Comparison of ENCODE assay signal across 2 cellular contexts in the genomic region with DNA sequence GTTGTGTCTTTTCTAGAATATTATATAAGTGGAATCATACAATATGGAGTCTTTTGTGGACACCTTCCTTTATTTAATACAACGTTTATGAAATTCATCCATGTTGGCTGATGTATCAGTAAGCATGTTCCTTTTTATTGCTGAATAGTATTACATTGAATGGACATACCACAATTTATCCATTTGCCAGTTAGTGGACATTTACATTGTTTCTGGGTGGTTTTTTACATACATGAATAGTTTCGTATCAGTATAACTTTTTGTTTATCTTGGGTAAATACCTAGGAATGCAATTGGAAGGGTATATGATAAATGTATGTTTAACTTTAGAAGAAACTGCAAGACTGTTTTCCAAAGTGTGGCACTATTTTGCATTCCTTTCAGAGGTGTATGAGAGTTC.
TF ChIP-seq lines count a peak whose summit lies in the region.

No MANE protein-coding gene starts in this region.

TF ChIP-seq in SK-N-SH, 30 proteins besides CTCF, POLR2A, EP300 and RAD21 (continued from another document):
- TF ChIP-seq, protein P1, sequence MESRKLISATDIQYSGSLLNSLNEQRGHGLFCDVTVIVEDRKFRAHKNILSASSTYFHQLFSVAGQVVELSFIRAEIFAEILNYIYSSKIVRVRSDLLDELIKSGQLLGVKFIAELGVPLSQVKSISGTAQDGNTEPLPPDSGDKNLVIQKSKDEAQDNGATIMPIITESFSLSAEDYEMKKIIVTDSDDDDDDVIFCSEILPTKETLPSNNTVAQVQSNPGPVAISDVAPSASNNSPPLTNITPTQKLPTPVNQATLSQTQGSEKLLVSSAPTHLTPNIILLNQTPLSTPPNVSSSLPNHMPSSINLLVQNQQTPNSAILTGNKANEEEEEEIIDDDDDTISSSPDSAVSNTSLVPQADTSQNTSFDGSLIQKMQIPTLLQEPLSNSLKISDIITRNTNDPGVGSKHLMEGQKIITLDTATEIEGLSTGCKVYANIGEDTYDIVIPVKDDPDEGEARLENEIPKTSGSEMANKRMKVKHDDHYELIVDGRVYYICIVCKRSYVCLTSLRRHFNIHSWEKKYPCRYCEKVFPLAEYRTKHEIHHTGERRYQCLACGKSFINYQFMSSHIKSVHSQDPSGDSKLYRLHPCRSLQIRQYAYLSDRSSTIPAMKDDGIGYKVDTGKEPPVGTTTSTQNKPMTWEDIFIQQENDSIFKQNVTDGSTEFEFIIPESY (IDR thresholded peaks at IDR 0.05; ENCODE audit: borderline replicate concordance, low read depth), result no peak
- TF ChIP-seq NFIC (IDR thresholded peaks at IDR 0.05; ENCODE audit: borderline replicate concordance) (no peak), FOXJ3 (CRISPR knock-in tag; IDR thresholded peaks at IDR 0.05) (no peak), JUND (IDR thresholded peaks at IDR 0.05) (no peak), RCOR1 (IDR thresholded peaks at IDR 0.05; ENCODE audit: low read length) (no peak), CHD2 (IDR thresholded peaks at IDR 0.05; ENCODE audit: low read length, partially characterized antibody) (no peak), MEF2A (IDR thresholded peaks at IDR 0.05; ENCODE audit: borderline replicate concordance, low read depth) (no peak), NRF1 (IDR thresholded peaks at IDR 0.05; ENCODE audit: low read depth, low read length) (no peak)
- TF ChIP-seq, protein P2, sequence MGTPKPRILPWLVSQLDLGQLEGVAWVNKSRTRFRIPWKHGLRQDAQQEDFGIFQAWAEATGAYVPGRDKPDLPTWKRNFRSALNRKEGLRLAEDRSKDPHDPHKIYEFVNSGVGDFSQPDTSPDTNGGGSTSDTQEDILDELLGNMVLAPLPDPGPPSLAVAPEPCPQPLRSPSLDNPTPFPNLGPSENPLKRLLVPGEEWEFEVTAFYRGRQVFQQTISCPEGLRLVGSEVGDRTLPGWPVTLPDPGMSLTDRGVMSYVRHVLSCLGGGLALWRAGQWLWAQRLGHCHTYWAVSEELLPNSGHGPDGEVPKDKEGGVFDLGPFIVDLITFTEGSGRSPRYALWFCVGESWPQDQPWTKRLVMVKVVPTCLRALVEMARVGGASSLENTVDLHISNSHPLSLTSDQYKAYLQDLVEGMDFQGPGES (IDR thresholded peaks at IDR 0.05; ENCODE audit: low read depth, low read length), result no peak

TF ChIP-seq in HEK293, 187 proteins besides CTCF, POLR2A, EP300 and RAD21 (continued from another document):
- TF ChIP-seq ZNF19 (tag by site-specific recombination; IDR thresholded peaks at IDR 0.05; ENCODE audit: low read depth), result no peak
- TF ChIP-seq, protein P3, sequence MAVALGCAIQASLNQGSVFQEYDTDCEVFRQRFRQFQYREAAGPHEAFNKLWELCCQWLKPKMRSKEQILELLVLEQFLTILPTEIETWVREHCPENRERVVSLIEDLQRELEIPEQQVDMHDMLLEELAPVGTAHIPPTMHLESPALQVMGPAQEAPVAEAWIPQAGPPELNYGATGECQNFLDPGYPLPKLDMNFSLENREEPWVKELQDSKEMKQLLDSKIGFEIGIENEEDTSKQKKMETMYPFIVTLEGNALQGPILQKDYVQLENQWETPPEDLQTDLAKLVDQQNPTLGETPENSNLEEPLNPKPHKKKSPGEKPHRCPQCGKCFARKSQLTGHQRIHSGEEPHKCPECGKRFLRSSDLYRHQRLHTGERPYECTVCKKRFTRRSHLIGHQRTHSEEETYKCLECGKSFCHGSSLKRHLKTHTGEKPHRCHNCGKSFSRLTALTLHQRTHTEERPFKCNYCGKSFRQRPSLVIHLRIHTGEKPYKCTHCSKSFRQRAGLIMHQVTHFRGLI (tag by site-specific recombination; IDR thresholded peaks at IDR 0.05), result no peak
